ENCODE assay signal across 11 cellular contexts in genomic region chr3:5198986-5199731, GRCh38. TPM values are rescaled to one million over a fixed set of nuclear protein-coding genes. Genes with fewer than 3 reads are reported as not detected.
A peak's percentile ranks its signal among the peaks of the same experiment; 100 is the strongest.
DNase-seq lines count a peak whose midpoint lies in the region; ATAC-seq and TF ChIP-seq lines count a peak whose summit lies in the region.
"Had no signal": no experiment of that assay in that cellular context is flagged by ENCODE, and none has a peak within 500 bp of the region (broad histone marks: within the 10 kb centered on the region; RNA-seq: fewer than 3 reads in every experiment).

No MANE protein-coding gene starts in this region.

- CTCF ChIA-PET in Caco-2 (lab: Charles Lee), result no interaction called here
- CTCF ChIA-PET in IMR-90 (lab: Yijun Ruan, JAX), result no interaction called here
- CTCF ChIA-PET in mammary epithelial cell (lab: Charles Lee; ENCODE audit: low non-redundant PET), result no interaction called here

- H3K9ac ChIP-seq in IMR-90 (ENCODE audit: low read depth, low read length), result no peak overlapping the region
- H3K9ac ChIP-seq in mammary epithelial cell (ENCODE audit: insufficient read depth, low read length), result no peak overlapping the region

- H2BK5ac ChIP-seq in IMR-90 (ENCODE audit: low read depth, low read length, poor library complexity, severe bottlenecking), result peak overlapping the region; percentile 45

- no peak overlapping the region for H2BK20ac ChIP-seq in IMR-90 (ENCODE audit: low read depth, low read length)

- in situ Hi-C loops in IMR-90 (cut with MboI; ENCODE audit: low sequenced_read_pairs) (no loop called here), mammary epithelial cell (cut with MboI; ENCODE audit: low sequenced_read_pairs in 2 of 2) (loop anchor here (5.0 to 25.0 kb wide), 3 partner anchors 74 to 212 kb away; partner anchors contain the start of genes ARL8B (in 2 of the 2) and BHLHE40 (in 1 of the 2))

- H3K79me2 ChIP-seq in mammary epithelial cell (ENCODE audit: insufficient read depth, low read length), result peaks cover 66% of the 10 kb centered on the region

- H3K9me3 ChIP-seq in Caco-2, result no peaks in the 10 kb centered on the region
- H3K9me3 ChIP-seq in IMR-90 (ENCODE audit: control insufficient read depth, insufficient read depth, low read length), result no peaks in the 10 kb centered on the region
- no peaks in the 10 kb centered on the region for H3K9me3 ChIP-seq in mammary epithelial cell (replicated peaks; ENCODE audit: insufficient read depth, low read length)
- H3K9me3 ChIP-seq in aorta (ENCODE audit: control insufficient read depth, low read length), result no peaks in the 10 kb centered on the region

- no peak for TF ChIP-seq POLR2A in IMR-90 (IDR thresholded peaks at IDR 0.05; ENCODE audit: low read depth, low read length)

- peak; percentile 31 for ATAC-seq in GM21528 (IDR thresholded peaks at IDR 0.05; ENCODE audit: low FRiP score, unreplicated experiment)
- ATAC-seq in IMR-90 (ENCODE audit: low read depth), result no peak
- no peak for ATAC-seq in HG02840 (IDR thresholded peaks at IDR 0.05; ENCODE audit: low FRiP score, unreplicated experiment)
- no peak for ATAC-seq in aorta (ENCODE audit: low FRiP score)

- dilution Hi-C loops in IMR-90 (cut with HindIII; ENCODE audit: low sequenced_read_pairs, unreplicated experiment) (no loop called here), mammary epithelial cell (cut with HindIII; ENCODE audit: low sequenced_read_pairs) (no loop called here)

- H2BK15ac ChIP-seq in IMR-90 (ENCODE audit: low read depth, low read length), result no peak overlapping the region

- H4K5ac ChIP-seq in IMR-90 (ENCODE audit: low read depth, low read length), result no peak overlapping the region

- H3K4ac ChIP-seq in IMR-90 (ENCODE audit: low read depth, low read length), result no peak overlapping the region

- H3K4me1 Mint-ChIP-seq in Caco-2 (ENCODE audit: low read depth, unreplicated experiment), result peaks cover 26% of the 10 kb centered on the region

- POLR2A ChIA-PET in Caco-2 (lab: Charles Lee), result interaction anchor here (0.6 kb wide), 1 partner anchor 230 kb away, joined by 4 read pairs; no protein-coding TSS in a partner anchor
- POLR2A ChIA-PET in IMR-90 (lab: Charles Lee; ENCODE audit: unreplicated experiment), result no interaction called here

- TF ChIP-seq CTCF in Caco-2 (IDR thresholded peaks at IDR 0.05; ENCODE audit: insufficient read depth in 1 of 2, low read depth in 1 of 2, low read length in 1 of 2, severe bottlenecking in 1 of 2, unreplicated experiment in 1 of 2) (no peak), IMR-90 (conservative IDR thresholded peaks at IDR 0.05; ENCODE audit: low read depth, low read length) (no peak), mammary epithelial cell (conservative IDR thresholded peaks at IDR 0.05 in 1 of 2, IDR thresholded peaks at IDR 0.05 in 1 of 2; ENCODE audit: extremely low read depth in 1 of 2, insufficient read depth in 1 of 2, low read depth in 1 of 2, low read length in 2 of 2) (no peak)

- H3K4me1 ChIP-seq in Caco-2 (peaks cover 27% of the 10 kb centered on the region), IMR-90 (ENCODE audit: control insufficient read depth, insufficient read depth, low read length) (peaks cover 24% of the 10 kb centered on the region), mammary epithelial cell (ENCODE audit: insufficient read depth, low read length) (peaks cover 53% of the 10 kb centered on the region), aorta (ENCODE audit: control insufficient read depth in 1 of 2, insufficient read depth in 2 of 2, low read length in 2 of 2) (no peaks in the 10 kb centered on the region)

- no peak overlapping the region for H4K8ac ChIP-seq in IMR-90 (ENCODE audit: low read depth in 2 of 2, low read length in 2 of 2)

- H3K79me1 ChIP-seq in IMR-90 (ENCODE audit: low read depth in 1 of 2, low read length in 2 of 2), result peaks cover 31 to 45% of the 10 kb centered on the region in 2 experiments

- H3K27ac ChIP-seq in IMR-90 (ENCODE audit: insufficient read depth, low read length) (no peak overlapping the region), mammary epithelial cell (ENCODE audit: insufficient read depth, low read depth, low read length) (peak overlapping the region; percentile 95), aorta (ENCODE audit: low read depth in 1 of 2, low read length in 2 of 2) (no peak overlapping the region)

- H4K20me1 ChIP-seq in IMR-90 (ENCODE audit: insufficient read depth, low read length) (no peaks in the 10 kb centered on the region; the same call in 1 of the 2 replicates), mammary epithelial cell (ENCODE audit: insufficient read depth, low read length) (no peaks in the 10 kb centered on the region)

- H3K9me1 ChIP-seq in IMR-90 (ENCODE audit: insufficient read depth, low read length), result peaks cover 4% of the 10 kb centered on the region

- H3K9me3 Mint-ChIP-seq in Caco-2 (ENCODE audit: unreplicated experiment), result no peaks in the 10 kb centered on the region
- H3K9me3 Mint-ChIP-seq: brain had no signal

- no peak overlapping the region for H2AK5ac ChIP-seq in IMR-90 (ENCODE audit: low read depth, low read length)

- peak overlapping the region; percentile 34; the same call in 1 of the 2 replicates for H3K18ac ChIP-seq in IMR-90 (ENCODE audit: low read depth, low read length)

- DNase-seq in Caco-2 (no peak), IMR-90 (no peak), mammary epithelial cell (no peak), COR-L47 (lab: John Stamatoyannopoulos, UW) (no peak), aorta (no peak), A172 (ENCODE audit: low spot score) (no peak)
- DNase-seq: NCI-H526 had no signal

- H2BK120ac ChIP-seq in IMR-90 (ENCODE audit: low read depth, low read length), result no peak overlapping the region

- no peak overlapping the region for H2AFZ ChIP-seq in IMR-90 (replicated peaks; ENCODE audit: low read length, poor library complexity)
- H2AFZ ChIP-seq in mammary epithelial cell (ENCODE audit: low read depth, low read length), result no peak overlapping the region

- H3K4me3 ChIP-seq in Caco-2 (ENCODE audit: low read depth, low read length), result no peak overlapping the region
- no peak overlapping the region for H3K4me3 ChIP-seq in IMR-90 (ENCODE audit: insufficient read depth, low read depth, low read length)
- no peak overlapping the region for H3K4me3 ChIP-seq in mammary epithelial cell (replicated peaks in 1 of 3; ENCODE audit: insufficient read depth in 1 of 3, low read depth in 2 of 3, low read length in 3 of 3)
- H3K4me3 ChIP-seq in aorta (ENCODE audit: low read length in 2 of 2), result no peak overlapping the region
- H3K4me3 ChIP-seq: lung had no signal

- no peak overlapping the region for H2AK9ac ChIP-seq in IMR-90 (replicated peaks; ENCODE audit: low read depth, low read length, poor library complexity)

- BruUV-seq in Caco-2 (replicated peaks; lab: Mats Ljungman, UMichigan) (no TSS peak), IMR-90 (replicated peaks; lab: Mats Ljungman, UMichigan) (no TSS peak), mammary epithelial cell (replicated peaks; lab: Mats Ljungman, UMichigan) (no TSS peak)

- H3K36me3 ChIP-seq in Caco-2 (ENCODE audit: control insufficient read depth, insufficient read depth, low read length) (peaks cover 3% of the 10 kb centered on the region), IMR-90 (ENCODE audit: control insufficient read depth, insufficient read depth, low read length) (peaks cover 27% of the 10 kb centered on the region), mammary epithelial cell (ENCODE audit: insufficient read depth, low read length) (peaks cover 36% of the 10 kb centered on the region), aorta (ENCODE audit: control insufficient read depth in 1 of 2, insufficient read depth in 2 of 2, low read length in 1 of 2) (peaks cover 3 to 4% of the 10 kb centered on the region in 2 donors)

- no peak overlapping the region for H4K91ac ChIP-seq in IMR-90 (ENCODE audit: insufficient read depth, low read depth, low read length)

- TF ChIP-seq RAD21 in IMR-90 (IDR thresholded peaks at IDR 0.05; ENCODE audit: low read length), result no peak

- H3K4me3 Mint-ChIP-seq in Caco-2 (ENCODE audit: unreplicated experiment), result no peak overlapping the region
- H3K4me3 Mint-ChIP-seq: brain had no signal

- H3K4me2 ChIP-seq in IMR-90 (ENCODE audit: low read depth, low read length) (no peak overlapping the region), mammary epithelial cell (ENCODE audit: insufficient read depth, low read depth, low read length) (no peak overlapping the region)

- no peak overlapping the region for H3K23ac ChIP-seq in IMR-90 (ENCODE audit: low read depth, low read length)

- no peaks in the 10 kb centered on the region for H3K27me3 Mint-ChIP-seq in Caco-2 (ENCODE audit: insufficient read depth, unreplicated experiment)
- H3K27me3 Mint-ChIP-seq: brain had no signal

- H3K36me3 Mint-ChIP-seq in Caco-2 (ENCODE audit: insufficient read depth, unreplicated experiment), result peaks cover 78% of the 10 kb centered on the region

- 100% methylated on average over 1 of the region's 5 CpGs; no CpG with 5 or more reads in 1 of the 2 experiments for WGBS in IMR-90 (ENCODE audit: extremely low coverage in 2 of 2, insufficient read length in 1 of 2), 2 experiments
- 76% methylated on average over 5 of the region's 5 CpGs for WGBS in mammary epithelial cell (ENCODE audit: low coverage, missing lambda C conversion rate)
- WGBS in aorta, 2 donors, result 71 to 75% methylated on average over 5 of the region's 5 CpGs

- peak overlapping the region; percentile 46 for H3K27ac Mint-ChIP-seq in Caco-2 (ENCODE audit: unreplicated experiment)

- no peak overlapping the region for H3K56ac ChIP-seq in IMR-90 (ENCODE audit: extremely low read depth, insufficient read depth, low read length)

- H3K27me3 ChIP-seq in Caco-2 (replicated peaks; ENCODE audit: control insufficient read depth, insufficient read depth, low read length), result no peaks in the 10 kb centered on the region
- H3K27me3 ChIP-seq in IMR-90 (ENCODE audit: control insufficient read depth, insufficient read depth, low read length), result no peaks in the 10 kb centered on the region
- no peaks in the 10 kb centered on the region for H3K27me3 ChIP-seq in mammary epithelial cell (ENCODE audit: insufficient read depth, low read length)
- H3K27me3 ChIP-seq in aorta (ENCODE audit: control insufficient read depth in 1 of 2, insufficient read depth in 2 of 2, low read length in 1 of 2), result no peaks in the 10 kb centered on the region

- no peak overlapping the region for H3K14ac ChIP-seq in IMR-90 (replicated peaks; ENCODE audit: low read depth, low read length)

- intact Hi-C loops in Caco-2 (cut with micrococcal nuclease; ENCODE audit: unreplicated experiment), result no loop called here
- intact Hi-C loops in IMR-90 (cut with micrococcal nuclease), result loop anchor here (5.0 kb wide), 1 partner anchor 217 kb away; no protein-coding TSS in a partner anchor
- intact Hi-C loops in mammary epithelial cell (cut with micrococcal nuclease), result loop anchor here (5.0 kb wide), 2 partner anchors 222 to 487 kb away; partner anchors contain the start of gene BHLHE40
- intact Hi-C loops in aorta (cut with DNase I), result no loop called here

RNA-seq across cellular contexts. Expression of gene EDEM1, which starts 11.7 kb away (rescaled TPM):
- total RNA-seq in Caco-2 (2022) (42.6 and 51.3 TPM in 2 replicates), IMR-90 (2012; rRNA removed) (20.8 and 23.5 TPM in 2 replicates), mammary epithelial cell (10 to 100 TPM; 78.0 to 98.0 TPM), aorta (10 to 100 TPM; 34.4 to 37.9 TPM)
- polyA plus RNA-seq in IMR-90 (2012; rRNA removed) (19.9 and 27.0 TPM in 2 replicates), mammary epithelial cell (47.0 TPM), aorta (1 to 10 TPM; 4.0 to 7.8 TPM)
- polyA plus RNA-seq in IMR-90 (2012; cell fraction: cytosol; rRNA removed), result 9.4 and 12.3 TPM in 2 replicates
- polyA plus RNA-seq in IMR-90 (2012; cell fraction: nucleus; rRNA removed; ENCODE audit: low replicate concordance), result 15.0 and 38.4 TPM in 2 replicates
- polyA minus RNA-seq in mammary epithelial cell, result 70.9 TPM
- 23.4 and 25.9 TPM in 2 replicates for total RNA-seq in A172 (2014; rRNA removed; shearing (Covaris generic))

Comparison
In these comparisons a context has a peak if more than half of its experiments do, and no peak if none do; other contexts are left out.
1. intact Hi-C loops: an anchor here in IMR-90 (5.0 kb wide) and mammary epithelial cell (5.0 kb wide); none called in Caco-2 and aorta.